36 cellular contexts compared by ENCODE assay signal in the genomic region with DNA sequence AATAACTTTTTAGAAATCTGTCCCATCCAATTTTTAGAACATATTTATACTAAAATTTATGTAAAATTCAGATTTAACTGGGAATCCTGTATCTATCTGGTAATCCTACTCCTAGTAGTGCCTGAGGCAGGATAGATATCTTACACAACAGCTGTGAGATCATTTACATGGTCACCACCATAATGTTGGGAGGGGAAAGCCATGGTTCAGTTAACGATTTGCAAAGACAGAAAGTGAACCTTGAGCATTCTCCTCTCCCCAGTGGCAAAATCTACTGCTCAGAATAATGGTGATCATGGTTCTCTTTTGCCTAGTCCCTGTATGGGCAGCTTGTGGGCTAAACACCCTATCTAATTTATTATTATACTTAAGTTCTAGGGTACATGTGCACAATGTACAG. TPM values are rescaled to one million over a fixed set of nuclear protein-coding genes. Genes with fewer than 3 reads are reported as not detected.
"Had no signal": no experiment of that assay in that cellular context is flagged by ENCODE, and none has a peak within 500 bp of the region (broad histone marks: within the 10 kb centered on the region; RNA-seq: fewer than 3 reads in every experiment).

No MANE protein-coding gene starts in this region.

- DNase-seq: activated CD4-positive, alpha-beta memory T cell treated with anti-CD3 and anti-CD28 coated beads for 36 hours; activated CD4-positive, alpha-beta T cell treated with anti-CD3 and anti-CD28 coated beads for 36 hours; activated CD4-positive, alpha-beta T cell treated with anti-CD3 and anti-CD28 coated beads, Interleukin-2, amount 10 ng/mL, durations not matched to agents 24 days and 14 days; activated CD4-positive, CD25-positive, alpha-beta regulatory T cell; activated CD4-positive, CD25-positive, alpha-beta regulatory T cell treated with anti-CD3 and anti-CD28 coated beads, Interleukin-2, amount 50 U/mL, for 72 hours; activated CD8-positive, alpha-beta memory T cell treated with anti-CD3 and anti-CD28 coated beads, Interleukin-2, amount 10 ng/mL, durations not matched to agents 7 days and 5 days; activated CD8-positive, alpha-beta memory T cell treated with anti-CD3 and anti-CD28 coated beads, Interleukin-2, amount 50 U/mL, for 4 hours; activated CD8-positive, alpha-beta T cell treated with anti-CD3 and anti-CD28 coated beads, Interleukin-2, amount 10 ng/mL, durations not matched to agents 7 days and 5 days; activated effector memory CD4-positive, alpha-beta T cell treated with anti-CD3 and anti-CD28 coated beads, Interleukin-2, amount 50 U/mL, for 16 hours; activated naive CD4-positive, alpha-beta T cell treated with anti-CD3 and anti-CD28 coated beads for 36 hours; activated naive CD8-positive, alpha-beta T cell treated with anti-CD3 and anti-CD28 coated beads for 36 hours; activated naive CD8-positive, alpha-beta T cell treated with anti-CD3 and anti-CD28 coated beads, Interleukin-2, amount 50 U/mL, for 24 hours; activated T-cell treated with anti-CD3 and anti-CD28 coated beads, Interleukin-2, amount 50 U/mL, for 1 hour; activated T-cell treated with anti-CD3 and anti-CD28 coated beads, Interleukin-2, amount 50 U/mL, for 48 hours; adrenal gland; amygdala; aorta; body of pancreas; caudate nucleus; cortex of kidney; dermis blood vessel endothelial cell; effector CD4-positive, alpha-beta T cell; effector memory CD8-positive, alpha-beta T cell; esophagus squamous epithelium; foreskin melanocyte; heart right ventricle; T1000 had no signal

- ATAC-seq: activated CD4-positive, alpha-beta T cell treated with anti-CD3 and anti-CD28 coated beads for 36 hours; activated CD8-positive, alpha-beta memory T cell treated with anti-CD3 and anti-CD28 coated beads, Interleukin-2, amount 10 ng/mL, durations not matched to agents 7 days and 5 days; activated CD8-positive, alpha-beta T cell treated with anti-CD3 and anti-CD28 coated beads, Interleukin-2, amount 10 ng/mL, durations not matched to agents 7 days and 5 days; activated naive CD8-positive, alpha-beta T cell treated with anti-CD3 and anti-CD28 coated beads, Interleukin-2, amount 50 U/mL, for 24 hours; body of pancreas; effector memory CD8-positive, alpha-beta T cell; gastroesophageal sphincter had no signal

- H3K4me3 ChIP-seq: adrenal gland, body of pancreas, esophagus squamous epithelium, gastroesophageal sphincter, heart right ventricle, hepatocyte had no signal

RNA-seq across cellular contexts. Expression of gene TMEM247, which starts 7.7 kb away (rescaled TPM):
- total RNA-seq: activated CD4-positive, alpha-beta memory T cell treated with anti-CD3 and anti-CD28 coated beads for 36 hours; activated CD4-positive, alpha-beta T cell treated with anti-CD3 and anti-CD28 coated beads for 36 hours; activated CD4-positive, alpha-beta T cell treated with anti-CD3 and anti-CD28 coated beads, Interleukin-2, amount 10 ng/mL, durations not matched to agents 24 days and 14 days; activated CD8-positive, alpha-beta memory T cell treated with anti-CD3 and anti-CD28 coated beads for 36 hours; activated CD8-positive, alpha-beta memory T cell treated with anti-CD3 and anti-CD28 coated beads, Interleukin-2, amount 10 ng/mL, durations not matched to agents 7 days and 5 days; activated CD8-positive, alpha-beta T cell treated with anti-CD3 and anti-CD28 coated beads, Interleukin-2, amount 10 ng/mL, durations not matched to agents 7 days and 5 days; activated naive CD4-positive, alpha-beta T cell treated with anti-CD3 and anti-CD28 coated beads for 36 hours; activated naive CD8-positive, alpha-beta T cell treated with anti-CD3 and anti-CD28 coated beads for 36 hours; activated T-helper 1 cell treated with anti-CD3 and anti-CD28 coated beads, Interleukin-12 subunit alpha, Interleukin-12 subunit beta, Interleukin-2, Interleukin-4 antibody, amounts not matched to agents 30 ng/mL and 10 ng/mL and 1 ng/mL, durations not matched to agents 14 hours and 24 hours and 36 hours; activated T-helper 2 cell treated with anti-CD3 and anti-CD28 coated beads, Interferon-gamma antibody, Interleukin-2, Interleukin-4, amounts not matched to agents 10 μg/mL and 5 μg/mL and 100 μg/mL, durations not matched to agents 14 hours and 24 hours and 36 hours; adrenal gland; aorta; body of pancreas; chondrocyte; dermis blood vessel endothelial cell; esophagus squamous epithelium; fibroblast of lung; fibroblast of villous mesenchyme; gastroesophageal sphincter; glomerular endothelial cell; heart right ventricle; hepatocyte had no signal
